8 cellular contexts compared by ENCODE assay signal in genomic region chr3:93979850-93980677, GRCh38. TPM values are rescaled to one million over a fixed set of nuclear protein-coding genes. Genes with fewer than 3 reads are reported as not detected.
DNase-seq lines count a peak whose midpoint lies in the region; ATAC-seq, FAIRE-seq and TF ChIP-seq lines count a peak whose summit lies in the region.

Gene ARL13B, plus strand, starts transcription at chr3:93980155. Its CDS starts 269 bp downstream, at chr3:93980424.

- H4K91ac ChIP-seq in H1 (replicated peaks; ENCODE audit: insufficient read length, low read length) (no peak within 1 kb of the TSS), mesenchymal stem cell (ENCODE audit: low read length) (no peak within 1 kb of the TSS)

- H3K9me3 ChIP-seq in H1 (ENCODE audit: insufficient read depth in 2 of 2, low read depth in 1 of 2, low read length in 1 of 2), result no peaks in the 10 kb centered on the region
- no peaks in the 10 kb centered on the region for H3K9me3 ChIP-seq in mesenchymal stem cell (ENCODE audit: control insufficient read depth, low read length)

- CTCF ChIA-PET in activated CD8-positive, alpha-beta memory T cell treated with anti-CD3 and anti-CD28 coated beads, Interleukin-2, amount 10 ng/mL, durations not matched to agents 7 days and 5 days (lab: Charles Lee), result interaction anchor here (0.8 to 1.0 kb wide), 5 partner anchors 9 to 270 kb away, joined by 3 to 5 read pairs (median 4); partner anchors contain the start of genes DHFR2 and NSUN3
- CTCF ChIA-PET in H1 (lab: Charles Lee; ENCODE audit: partially characterized antibody), result interaction anchor here (1.6 to 1.7 kb wide), 2 partner anchors 9 to 13 kb away, joined by 3 to 6 read pairs; no protein-coding TSS in a partner anchor

- no peak within 1 kb of the TSS for H3K14ac ChIP-seq in H1 (ENCODE audit: insufficient read length)
- no peak within 1 kb of the TSS for H3K14ac ChIP-seq in mesenchymal stem cell (ENCODE audit: low read length in 2 of 2)

- H2BK5ac ChIP-seq in H1 (ENCODE audit: low read depth, low read length), result no peak within 1 kb of the TSS
- no peak within 1 kb of the TSS for H2BK5ac ChIP-seq in mesenchymal stem cell (ENCODE audit: low read depth, low read length, poor library complexity, severe bottlenecking)

- H3K79me2 ChIP-seq in H1 (ENCODE audit: control insufficient read depth in 1 of 2, insufficient read depth in 2 of 2, low read length in 2 of 2), result peaks cover 0 to 33% of the 10 kb centered on the region in 2 experiments; a peak in 2 of 4 replicates

- H4K8ac ChIP-seq in H1 (ENCODE audit: extremely low read depth, insufficient read depth, low read length) (peak within 1 kb of the TSS; percentile 54; the same call in 1 of the 2 replicates), mesenchymal stem cell (ENCODE audit: low read length) (peak within 1 kb of the TSS; percentile 7)

- H3K4me1 ChIP-seq in H1 (replicated peaks in 1 of 4; ENCODE audit: control insufficient read depth in 3 of 4, insufficient read depth in 4 of 4, low read length in 3 of 4) (peaks cover 0 to 3% (median 0%) of the 10 kb centered on the region in 4 experiments; a peak in 1 of 7 replicates), mesenchymal stem cell (ENCODE audit: control insufficient read depth, insufficient read depth, low read depth, low read length) (peaks cover 2% of the 10 kb centered on the region)

- no peaks in the 10 kb centered on the region for H3K9me3 Mint-ChIP-seq in activated CD8-positive, alpha-beta memory T cell treated with anti-CD3 and anti-CD28 coated beads, Interleukin-2, amount 10 ng/mL, durations not matched to agents 7 days and 5 days (ENCODE audit: low read depth)

- H3K36me3 ChIP-seq in H1 (ENCODE audit: control insufficient read depth in 2 of 4, insufficient read depth in 4 of 4, low read length in 3 of 4) (no peaks in the 10 kb centered on the region), mesenchymal stem cell (ENCODE audit: control insufficient read depth in 1 of 2, insufficient read depth in 2 of 2, low read depth in 1 of 2, low read length in 2 of 2) (no peaks in the 10 kb centered on the region)

- no peaks in the 10 kb centered on the region for H3K23me2 ChIP-seq in H1 (ENCODE audit: low read depth, low read length)

- no peaks in the 10 kb centered on the region for H3K27me3 ChIP-seq in H1 (replicated peaks in 1 of 4; ENCODE audit: control insufficient read depth in 3 of 4, extremely low read depth in 1 of 4, insufficient read depth in 3 of 4, low read length in 3 of 4)
- H3K27me3 ChIP-seq in mesenchymal stem cell (ENCODE audit: control insufficient read depth in 1 of 2, insufficient read depth in 1 of 2, low read length in 2 of 2), result no peaks in the 10 kb centered on the region

- no peak for TF ChIP-seq RAD21 in H1 (IDR thresholded peaks at IDR 0.05 in 1 of 2, conservative IDR thresholded peaks at IDR 0.05 in 1 of 2; ENCODE audit: low read depth in 2 of 2, low read length in 2 of 2)

- no peak within 1 kb of the TSS for H3K56ac ChIP-seq in H1 (replicated peaks; ENCODE audit: insufficient read length, low read depth, low read length)

- ATAC-seq in GM21367 (IDR thresholded peaks at IDR 0.05; ENCODE audit: unreplicated experiment), result peak; percentile 100
- peak; percentile 100 for ATAC-seq in activated CD8-positive, alpha-beta memory T cell treated with anti-CD3 and anti-CD28 coated beads, Interleukin-2, amount 10 ng/mL, durations not matched to agents 7 days and 5 days

- POLR2A ChIA-PET in H1 (lab: Charles Lee; ENCODE audit: partially characterized antibody), result interaction anchor here (0.6 to 1.1 kb wide), 2 partner anchors 83 to 88 kb away, joined by 3 to 4 read pairs; partner anchors contain the start of genes DHFR2 and NSUN3

- peak; percentile 85 for FAIRE-seq in HTR-8/SVneo (lab: Jason Lieb, UNC)
- peak; percentile 94 for FAIRE-seq in H1 (lab: Jason Lieb, UNC)

- no peak within 1 kb of the TSS for H2BK15ac ChIP-seq in H1 (ENCODE audit: low read length)
- H2BK15ac ChIP-seq in mesenchymal stem cell (ENCODE audit: low read depth, poor library complexity, severe bottlenecking), result no peak within 1 kb of the TSS

- H2BK120ac ChIP-seq in H1 (replicated peaks; ENCODE audit: low read depth, low read length), result no peak within 1 kb of the TSS
- no peak within 1 kb of the TSS for H2BK120ac ChIP-seq in mesenchymal stem cell (ENCODE audit: low read depth, low read length)

- no peaks in the 10 kb centered on the region for H3K79me1 ChIP-seq in H1 (ENCODE audit: low read depth, low read length)
- H3K79me1 ChIP-seq in mesenchymal stem cell (replicated peaks; ENCODE audit: low read length, poor library complexity, severe bottlenecking), result peaks cover 5% of the 10 kb centered on the region

- DNase-seq in COLO829 (ENCODE audit: low spot score), result peak; percentile 100
- DNase-seq in HTR-8/SVneo (ENCODE audit: insufficient read length, low spot score), result peak; percentile 94
- DNase-seq in NOMO-1 treated with dmso at 0.1 percent for 144 hours (lab: John Stamatoyannopoulos, UW; ENCODE audit: unreplicated experiment), result peak; percentile 95
- DNase-seq in activated CD8-positive, alpha-beta memory T cell treated with anti-CD3 and anti-CD28 coated beads, Interleukin-2, amount 10 ng/mL, durations not matched to agents 7 days and 5 days, result peak; percentile 98
- peak; percentile 88 to 94 for DNase-seq in H1 (ENCODE audit: low read depth in 1 of 2, low spot score in 2 of 2)
- DNase-seq in mesenchymal stem cell, result peak; percentile 99
- DNase-seq in stimulated activated CD8-positive, alpha-beta memory T cell treated with anti-CD3 and anti-CD28 coated beads, Interleukin-12 subunit alpha, Interleukin-12 subunit beta, amount 100 ng/mL, for 4 hours (ENCODE audit: low read depth), result peak; percentile 86

- no peak for TF ChIP-seq CTCF in H1 (IDR thresholded peaks at IDR 0.05; ENCODE audit: control extremely low read depth in 1 of 3, insufficient read depth in 1 of 3, low read depth in 1 of 3, low read length in 3 of 3)

- H3K4me3 ChIP-seq in H1 (ENCODE audit: extremely low read depth in 1 of 4, insufficient read depth in 2 of 4, low read depth in 3 of 4, low read length in 4 of 4) (peak within 1 kb of the TSS; percentile 43 to 99 (median 90)), mesenchymal stem cell (ENCODE audit: insufficient read depth in 1 of 2, low read depth in 1 of 2, low read length in 2 of 2) (peak within 1 kb of the TSS; percentile 87 to 93)

- H4K5ac ChIP-seq in H1 (ENCODE audit: insufficient read length, low read depth, low read length), result no peak within 1 kb of the TSS

- no peak within 1 kb of the TSS for H3K4ac ChIP-seq in H1 (replicated peaks; ENCODE audit: insufficient read length, low read depth, low read length)
- peak within 1 kb of the TSS in 1 of 2 experiments; percentile 85 for H3K4ac ChIP-seq in mesenchymal stem cell (ENCODE audit: low read depth in 1 of 2, low read length in 2 of 2)

- H3K23ac ChIP-seq in H1 (ENCODE audit: insufficient read length) (no peak within 1 kb of the TSS), mesenchymal stem cell (ENCODE audit: low read length in 2 of 2) (no peak within 1 kb of the TSS)

- H3K36me3 Mint-ChIP-seq in activated CD8-positive, alpha-beta memory T cell treated with anti-CD3 and anti-CD28 coated beads, Interleukin-2, amount 10 ng/mL, durations not matched to agents 7 days and 5 days, result no peaks in the 10 kb centered on the region

- H2AK5ac ChIP-seq in H1 (ENCODE audit: low read depth, low read length) (no peak within 1 kb of the TSS), mesenchymal stem cell (ENCODE audit: low read length, severe bottlenecking) (no peak within 1 kb of the TSS)

- H3K18ac ChIP-seq in H1 (ENCODE audit: extremely low read depth, low read length) (no peak within 1 kb of the TSS; the same call in 1 of the 2 replicates), mesenchymal stem cell (ENCODE audit: low read depth in 1 of 2, low read length in 2 of 2) (peak within 1 kb of the TSS; percentile 67 to 73)

- peaks cover 20% of the 10 kb centered on the region for H3K4me1 Mint-ChIP-seq in activated CD8-positive, alpha-beta memory T cell treated with anti-CD3 and anti-CD28 coated beads, Interleukin-2, amount 10 ng/mL, durations not matched to agents 7 days and 5 days

- 1% methylated on average over 59 of the region's 66 CpGs; no CpG with 5 or more reads in 1 of the 2 experiments for WGBS in H1 (ENCODE audit: extremely low coverage in 1 of 2, insufficient coverage in 1 of 2, insufficient read length in 1 of 2, insufficient replicate concordance in 2 of 2, low coverage in 1 of 2, low lambda C conversion rate in 2 of 2, missing lambda C conversion rate in 1 of 2), 2 experiments
- under 1% methylated on average over 65 of the region's 66 CpGs for WGBS in mesenchymal stem cell

- H3K9ac ChIP-seq in H1 (replicated peaks in 1 of 4; ENCODE audit: extremely low read depth in 1 of 4, low read depth in 3 of 4, low read length in 3 of 4) (peak within 1 kb of the TSS; percentile 29 to 86 (median 64); a peak in 6 of 7 replicates), mesenchymal stem cell (ENCODE audit: low read length) (peak within 1 kb of the TSS; percentile 94)

- H2AFZ ChIP-seq in H1 (ENCODE audit: low read length) (peak within 1 kb of the TSS; percentile 80; the same call in 1 of the 2 replicates), mesenchymal stem cell (ENCODE audit: low read depth, low read length) (peak within 1 kb of the TSS; percentile 86)

- H3K27ac Mint-ChIP-seq in activated CD8-positive, alpha-beta memory T cell treated with anti-CD3 and anti-CD28 coated beads, Interleukin-2, amount 10 ng/mL, durations not matched to agents 7 days and 5 days, result peak within 1 kb of the TSS; percentile 80

- no peaks in the 10 kb centered on the region for H4K20me1 ChIP-seq in H1 (replicated peaks in 1 of 2; ENCODE audit: control insufficient read depth in 1 of 2, insufficient read depth in 2 of 2, low read length in 2 of 2)

- H2BK20ac ChIP-seq in H1 (ENCODE audit: low read length), result no peak within 1 kb of the TSS

- H2BK12ac ChIP-seq in H1 (ENCODE audit: low read depth, low read length) (no peak within 1 kb of the TSS), mesenchymal stem cell (ENCODE audit: low read length in 2 of 2) (peak within 1 kb of the TSS in 1 of 2 experiments; percentile 67)

- H3K27ac ChIP-seq in H1 (ENCODE audit: low read depth, low read length) (peak within 1 kb of the TSS; percentile 74), mesenchymal stem cell (ENCODE audit: low read length, poor library complexity, severe bottlenecking) (peak within 1 kb of the TSS; percentile 85)

- H3K4me2 ChIP-seq in H1 (ENCODE audit: insufficient read depth in 1 of 2, low read depth in 2 of 2, low read length in 2 of 2) (peak within 1 kb of the TSS; percentile 56 to 75), mesenchymal stem cell (ENCODE audit: low read length, poor library complexity, severe bottlenecking) (peak within 1 kb of the TSS; percentile 48)

- TF ChIP-seq POLR2A in H1 (IDR thresholded peaks at IDR 0.05; ENCODE audit: control extremely low read depth in 1 of 2, low read depth in 2 of 2, low read length in 2 of 2), result peak in 1 of 2 experiments; percentile 83; a peak in 2 of 3 replicates

- no peaks in the 10 kb centered on the region for H3K27me3 Mint-ChIP-seq in activated CD8-positive, alpha-beta memory T cell treated with anti-CD3 and anti-CD28 coated beads, Interleukin-2, amount 10 ng/mL, durations not matched to agents 7 days and 5 days

- no peak for TF ChIP-seq EP300 in H1 (IDR thresholded peaks at IDR 0.05; ENCODE audit: borderline replicate concordance in 1 of 2, low read depth in 2 of 2, low read length in 2 of 2)

- H3K4me3 Mint-ChIP-seq in activated CD8-positive, alpha-beta memory T cell treated with anti-CD3 and anti-CD28 coated beads, Interleukin-2, amount 10 ng/mL, durations not matched to agents 7 days and 5 days, result peak within 1 kb of the TSS; percentile 80

RNA-seq across cellular contexts. Expression of gene ARL13B, which starts in this region (rescaled TPM):
- total RNA-seq in activated CD8-positive, alpha-beta memory T cell treated with anti-CD3 and anti-CD28 coated beads, Interleukin-2, amount 10 ng/mL, durations not matched to agents 7 days and 5 days, result 10 to 100 TPM; 13.8 to 15.6 TPM
- 11.4 and 12.7 TPM in 2 replicates for total RNA-seq in H1 (2021; fragmentation: NEBNext Ultra II Directional; extraction: Animal tissue kit (Norgen Biotek cat#: 25700))
- 1.3 and 1.5 TPM in 2 replicates for polyA plus RNA-seq in H1 (2011; rRNA removed)
- polyA plus RNA-seq in H1 (2011; cell fraction: cytosol; rRNA removed), result 2.8 TPM
- 3.0 TPM for polyA plus RNA-seq in H1 (2011; cell fraction: nucleus; rRNA removed)
- polyA plus RNA-seq in H1 (2012, experiment 1 of 2), result 3.2 to 3.9 TPM (median 3.5 TPM) in 4 replicates
- 0.21 TPM for polyA plus RNA-seq in H1 (2012, experiment 2 of 2)
- 8.2 TPM for polyA plus RNA-seq in H1 (2013, experiment 1 of 2)
- 8.4 TPM for polyA plus RNA-seq in H1 (2013, experiment 2 of 2)
- polyA minus RNA-seq in H1 (2011; rRNA and poly(A)+ RNA removed), result 1.8 and 2.1 TPM in 2 replicates
- 11.1 TPM for polyA minus RNA-seq in H1 (2011; cell fraction: cytosol; rRNA and poly(A)+ RNA removed)
- 4.7 TPM for polyA minus RNA-seq in H1 (2011; cell fraction: nucleus; rRNA and poly(A)+ RNA removed)
- 12.3 TPM for polyA plus RNA-seq in mesenchymal stem cell (2013, experiment 1 of 2)
- 12.1 TPM for polyA plus RNA-seq in mesenchymal stem cell (2013, experiment 2 of 2)

Comparison
In these comparisons a context has a peak if more than half of its experiments do, and no peak if none do; other contexts are left out.
1. Peak in every context shown above with its lines: DNase-seq, ATAC-seq, H3K4me3 ChIP-seq and H3K27ac ChIP-seq.